ENCODE assay signal across 1 cellular context in genomic region chr17:50636145-50636803, GRCh38.
TF ChIP-seq lines count a peak whose summit lies in the region.

No MANE protein-coding gene starts in this region.

TF ChIP-seq in HepG2, 621 proteins besides CTCF, POLR2A, EP300 and RAD21 (continued from another document):
- TF ChIP-seq, protein P1, sequence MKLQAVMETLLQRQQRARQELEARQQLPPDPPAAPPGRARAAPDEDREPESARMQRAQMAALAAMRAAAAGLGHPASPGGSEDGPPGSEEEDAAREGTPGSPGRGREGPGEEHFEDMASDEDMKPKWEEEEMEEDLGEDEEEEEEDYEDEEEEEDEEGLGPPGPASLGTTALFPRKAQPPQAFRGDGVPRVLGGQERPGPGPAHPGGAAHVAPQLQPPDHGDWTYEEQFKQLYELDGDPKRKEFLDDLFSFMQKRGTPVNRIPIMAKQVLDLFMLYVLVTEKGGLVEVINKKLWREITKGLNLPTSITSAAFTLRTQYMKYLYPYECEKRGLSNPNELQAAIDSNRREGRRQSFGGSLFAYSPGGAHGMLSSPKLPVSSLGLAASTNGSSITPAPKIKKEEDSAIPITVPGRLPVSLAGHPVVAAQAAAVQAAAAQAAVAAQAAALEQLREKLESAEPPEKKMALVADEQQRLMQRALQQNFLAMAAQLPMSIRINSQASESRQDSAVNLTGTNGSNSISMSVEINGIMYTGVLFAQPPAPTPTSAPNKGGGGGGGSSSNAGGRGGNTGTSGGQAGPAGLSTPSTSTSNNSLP (IDR thresholded peaks at IDR 0.05; ENCODE audit: low read depth, low read length) = no peak
- peak; percentile 27; the same call in 1 of the 2 replicates for TF ChIP-seq SALL1 (CRISPR knock-in tag; IDR thresholded peaks at IDR 0.05)
- TF ChIP-seq, protein P2, sequence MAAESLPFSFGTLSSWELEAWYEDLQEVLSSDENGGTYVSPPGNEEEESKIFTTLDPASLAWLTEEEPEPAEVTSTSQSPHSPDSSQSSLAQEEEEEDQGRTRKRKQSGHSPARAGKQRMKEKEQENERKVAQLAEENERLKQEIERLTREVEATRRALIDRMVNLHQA (CRISPR knock-in tag; IDR thresholded peaks at IDR 0.05) = no peak
- TF ChIP-seq YEATS2 (CRISPR knock-in tag; IDR thresholded peaks at IDR 0.05; ENCODE audit: borderline replicate concordance) = peak; percentile 48; the same call in 1 of the 2 replicates
- TF ChIP-seq HNRNPL (IDR thresholded peaks at IDR 0.05; ENCODE audit: low read depth, low read length) = peak; percentile 98
- 0 out of 2 replicates have a peak, but pooled peaks have one; percentile 52 for TF ChIP-seq SMYD3 (CRISPR knock-in tag; IDR thresholded peaks at IDR 0.05)
- 0 out of 2 replicates have a peak, but pooled peaks have one; percentile 26 for TF ChIP-seq TAF1 (CRISPR knock-in tag; IDR thresholded peaks at IDR 0.05)
- peak; percentile 68 for TF ChIP-seq HDAC1 (CRISPR knock-in tag; IDR thresholded peaks at IDR 0.05)
- TF ChIP-seq, protein P3, sequence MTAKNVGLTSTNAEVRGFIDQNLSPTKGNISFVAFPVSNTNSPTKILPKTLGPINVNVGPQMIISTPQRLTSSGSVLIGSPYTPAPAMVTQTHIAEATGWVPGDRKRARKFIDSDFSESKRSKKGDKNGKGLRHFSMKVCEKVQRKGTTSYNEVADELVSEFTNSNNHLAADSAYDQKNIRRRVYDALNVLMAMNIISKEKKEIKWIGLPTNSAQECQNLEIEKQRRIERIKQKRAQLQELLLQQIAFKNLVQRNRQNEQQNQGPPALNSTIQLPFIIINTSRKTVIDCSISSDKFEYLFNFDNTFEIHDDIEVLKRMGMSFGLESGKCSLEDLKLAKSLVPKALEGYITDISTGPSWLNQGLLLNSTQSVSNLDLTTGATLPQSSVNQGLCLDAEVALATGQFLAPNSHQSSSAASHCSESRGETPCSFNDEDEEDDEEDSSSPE (CRISPR knock-in tag; IDR thresholded peaks at IDR 0.05) = 0 out of 2 replicates have a peak, but pooled peaks have one; percentile 19
- peak; percentile 63 for TF ChIP-seq ASH2L (IDR thresholded peaks at IDR 0.05; ENCODE audit: insufficient read length, low read depth, low read length)
- TF ChIP-seq NBN (conservative IDR thresholded peaks at IDR 0.05) = no peak
- peak; percentile 26; the same call in 1 of the 2 replicates for TF ChIP-seq ZBED4 (CRISPR knock-in tag; IDR thresholded peaks at IDR 0.05; ENCODE audit: borderline replicate concordance)
- TF ChIP-seq PATZ1 (CRISPR knock-in tag; IDR thresholded peaks at IDR 0.05) = peak; percentile 44; the same call in 1 of the 2 replicates
- TF ChIP-seq BCL6 (CRISPR knock-in tag; IDR thresholded peaks at IDR 0.05) = peak; percentile 45
- peak; percentile 18; the same call in 1 of the 2 replicates for TF ChIP-seq ZNF264 (CRISPR knock-in tag; IDR thresholded peaks at IDR 0.05)
- TF ChIP-seq, protein P4, sequence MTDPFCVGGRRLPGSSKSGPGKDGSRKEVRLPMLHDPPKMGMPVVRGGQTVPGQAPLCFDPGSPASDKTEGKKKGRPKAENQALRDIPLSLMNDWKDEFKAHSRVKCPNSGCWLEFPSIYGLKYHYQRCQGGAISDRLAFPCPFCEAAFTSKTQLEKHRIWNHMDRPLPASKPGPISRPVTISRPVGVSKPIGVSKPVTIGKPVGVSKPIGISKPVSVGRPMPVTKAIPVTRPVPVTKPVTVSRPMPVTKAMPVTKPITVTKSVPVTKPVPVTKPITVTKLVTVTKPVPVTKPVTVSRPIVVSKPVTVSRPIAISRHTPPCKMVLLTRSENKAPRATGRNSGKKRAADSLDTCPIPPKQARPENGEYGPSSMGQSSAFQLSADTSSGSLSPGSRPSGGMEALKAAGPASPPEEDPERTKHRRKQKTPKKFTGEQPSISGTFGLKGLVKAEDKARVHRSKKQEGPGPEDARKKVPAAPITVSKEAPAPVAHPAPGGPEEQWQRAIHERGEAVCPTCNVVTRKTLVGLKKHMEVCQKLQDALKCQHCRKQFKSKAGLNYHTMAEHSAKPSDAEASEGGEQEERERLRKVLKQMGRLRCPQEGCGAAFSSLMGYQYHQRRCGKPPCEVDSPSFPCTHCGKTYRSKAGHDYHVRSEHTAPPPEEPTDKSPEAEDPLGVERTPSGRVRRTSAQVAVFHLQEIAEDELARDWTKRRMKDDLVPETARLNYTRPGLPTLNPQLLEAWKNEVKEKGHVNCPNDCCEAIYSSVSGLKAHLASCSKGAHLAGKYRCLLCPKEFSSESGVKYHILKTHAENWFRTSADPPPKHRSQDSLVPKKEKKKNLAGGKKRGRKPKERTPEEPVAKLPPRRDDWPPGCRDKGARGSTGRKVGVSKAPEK (CRISPR knock-in tag; IDR thresholded peaks at IDR 0.05; ENCODE audit: borderline replicate concordance) = peak; percentile 75; the same call in 1 of the 2 replicates
- no peak for TF ChIP-seq ZNF329 (CRISPR knock-in tag; IDR thresholded peaks at IDR 0.05; ENCODE audit: low read depth)
- peak; percentile 48; the same call in 1 of the 2 replicates for TF ChIP-seq ZMYM2 (CRISPR knock-in tag; IDR thresholded peaks at IDR 0.05)
- peak; percentile 61; the same call in 1 of the 2 replicates for TF ChIP-seq ZNF670 (CRISPR knock-in tag; IDR thresholded peaks at IDR 0.05; ENCODE audit: borderline replicate concordance)
- no peak; the same call in 1 of the 2 replicates for TF ChIP-seq DNMT3B (CRISPR knock-in tag; conservative IDR thresholded peaks at IDR 0.05)
- TF ChIP-seq, protein P5, sequence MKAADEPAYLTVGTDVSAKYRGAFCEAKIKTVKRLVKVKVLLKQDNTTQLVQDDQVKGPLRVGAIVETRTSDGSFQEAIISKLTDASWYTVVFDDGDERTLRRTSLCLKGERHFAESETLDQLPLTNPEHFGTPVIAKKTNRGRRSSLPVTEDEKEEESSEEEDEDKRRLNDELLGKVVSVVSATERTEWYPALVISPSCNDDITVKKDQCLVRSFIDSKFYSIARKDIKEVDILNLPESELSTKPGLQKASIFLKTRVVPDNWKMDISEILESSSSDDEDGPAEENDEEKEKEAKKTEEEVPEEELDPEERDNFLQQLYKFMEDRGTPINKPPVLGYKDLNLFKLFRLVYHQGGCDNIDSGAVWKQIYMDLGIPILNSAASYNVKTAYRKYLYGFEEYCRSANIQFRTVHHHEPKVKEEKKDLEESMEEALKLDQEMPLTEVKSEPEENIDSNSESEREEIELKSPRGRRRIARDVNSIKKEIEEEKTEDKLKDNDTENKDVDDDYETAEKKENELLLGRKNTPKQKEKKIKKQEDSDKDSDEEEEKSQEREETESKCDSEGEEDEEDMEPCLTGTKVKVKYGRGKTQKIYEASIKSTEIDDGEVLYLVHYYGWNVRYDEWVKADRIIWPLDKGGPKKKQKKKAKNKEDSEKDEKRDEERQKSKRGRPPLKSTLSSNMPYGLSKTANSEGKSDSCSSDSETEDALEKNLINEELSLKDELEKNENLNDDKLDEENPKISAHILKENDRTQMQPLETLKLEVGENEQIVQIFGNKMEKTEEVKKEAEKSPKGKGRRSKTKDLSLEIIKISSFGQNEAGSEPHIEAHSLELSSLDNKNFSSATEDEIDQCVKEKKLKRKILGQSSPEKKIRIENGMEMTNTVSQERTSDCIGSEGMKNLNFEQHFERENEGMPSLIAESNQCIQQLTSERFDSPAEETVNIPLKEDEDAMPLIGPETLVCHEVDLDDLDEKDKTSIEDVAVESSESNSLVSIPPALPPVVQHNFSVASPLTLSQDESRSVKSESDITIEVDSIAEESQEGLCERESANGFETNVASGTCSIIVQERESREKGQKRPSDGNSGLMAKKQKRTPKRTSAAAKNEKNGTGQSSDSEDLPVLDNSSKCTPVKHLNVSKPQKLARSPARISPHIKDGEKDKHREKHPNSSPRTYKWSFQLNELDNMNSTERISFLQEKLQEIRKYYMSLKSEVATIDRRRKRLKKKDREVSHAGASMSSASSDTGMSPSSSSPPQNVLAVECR (CRISPR knock-in tag; IDR thresholded peaks at IDR 0.05; ENCODE audit: borderline replicate concordance) = 0 out of 2 replicates have a peak, but pooled peaks have one; percentile 35
- peak; percentile 67; the same call in 1 of the 2 replicates for TF ChIP-seq NFKBIZ (CRISPR knock-in tag; IDR thresholded peaks at IDR 0.05)
- TF ChIP-seq STAT5B (CRISPR knock-in tag; IDR thresholded peaks at IDR 0.05) = no peak
- TF ChIP-seq ZFY (CRISPR knock-in tag; IDR thresholded peaks at IDR 0.05) = peak; percentile 40
- peak; percentile 54; the same call in 1 of the 2 replicates for TF ChIP-seq NCOR1 (IDR thresholded peaks at IDR 0.05; ENCODE audit: borderline replicate concordance, low read length)
- peak; percentile 86 for TF ChIP-seq YEATS4 (CRISPR knock-in tag; IDR thresholded peaks at IDR 0.05; ENCODE audit: borderline replicate concordance)
- no peak for TF ChIP-seq ZNF296 (CRISPR knock-in tag; conservative IDR thresholded peaks at IDR 0.05)
